17 cellular contexts compared by ENCODE assay signal in genomic region chr6:148288566-148288965, GRCh38. TPM values are rescaled to one million over a fixed set of nuclear protein-coding genes. Genes with fewer than 3 reads are reported as not detected.
DNase-seq lines count a peak whose midpoint lies in the region; TF ChIP-seq lines count a peak whose summit lies in the region.
"Had no signal": no experiment of that assay in that cellular context is flagged by ENCODE, and none has a peak within 500 bp of the region (broad histone marks: within the 10 kb centered on the region; RNA-seq: fewer than 3 reads in every experiment).

No MANE protein-coding gene starts in this region.

- no peak for TF ChIP-seq POLR2A in uterus (IDR thresholded peaks at IDR 0.05)

- no peaks in the 10 kb centered on the region for H3K79me2 ChIP-seq in neural cell (replicated peaks; ENCODE audit: insufficient read depth, low read length)

- TF ChIP-seq CTCF in AG10803 (conservative IDR thresholded peaks at IDR 0.05; ENCODE audit: low read length) (no peak), left ventricle myocardium inferior (IDR thresholded peaks at IDR 0.05; ENCODE audit: borderline replicate concordance) (no peak), neural cell (IDR thresholded peaks at IDR 0.05; ENCODE audit: poor library complexity, severe bottlenecking) (no peak), uterus (IDR thresholded peaks at IDR 0.05) (no peak)

- no peaks in the 10 kb centered on the region for H3K36me3 ChIP-seq in left ventricle myocardium inferior
- H3K36me3 ChIP-seq in neural cell (ENCODE audit: insufficient read depth, low read length), result no peaks in the 10 kb centered on the region
- H3K36me3 ChIP-seq in uterus, result no peaks in the 10 kb centered on the region

- intact Hi-C loops in left ventricle myocardium inferior (cut with micrococcal nuclease), result no loop called here
- intact Hi-C loops in uterus (cut with DNase I; ENCODE audit: low total_unique reads), result no loop called here

- H3K27me3 ChIP-seq in left ventricle myocardium inferior (ENCODE audit: low read depth), result no peaks in the 10 kb centered on the region
- no peaks in the 10 kb centered on the region for H3K27me3 ChIP-seq in neural cell (ENCODE audit: insufficient read depth, low read depth, low read length)
- no peaks in the 10 kb centered on the region for H3K27me3 ChIP-seq in uterus

- H3K9ac ChIP-seq in neural cell (ENCODE audit: low read length), result peak overlapping the region; percentile 30

- no peak for TF ChIP-seq EP300 in neural cell (conservative IDR thresholded peaks at IDR 0.05; ENCODE audit: poor library complexity, severe bottlenecking)

- no peak overlapping the region for H2AFZ ChIP-seq in neural cell (ENCODE audit: low read depth, low read length)

- H3K4me3 ChIP-seq in AG10803 (ENCODE audit: low read length), result no peak overlapping the region
- peak overlapping the region; percentile 39 for H3K4me3 ChIP-seq in left ventricle myocardium inferior
- H3K4me3 ChIP-seq in neural cell (ENCODE audit: low read length), result peak overlapping the region; percentile 23
- no peak overlapping the region for H3K4me3 ChIP-seq in uterus
- H3K4me3 ChIP-seq: A549 had no signal

- no peak overlapping the region for H3K4me2 ChIP-seq in neural cell (ENCODE audit: low read length)
- H3K4me2 ChIP-seq: A549 had no signal

- H3K9me3 ChIP-seq in left ventricle myocardium inferior (replicated peaks), result no peaks in the 10 kb centered on the region
- H3K9me3 ChIP-seq in neural cell (ENCODE audit: low read length), result no peaks in the 10 kb centered on the region
- H3K9me3 ChIP-seq in uterus, result no peaks in the 10 kb centered on the region
- H3K9me3 ChIP-seq: A549 had no signal

- H4K20me1 ChIP-seq in neural cell (ENCODE audit: insufficient read depth), result no peaks in the 10 kb centered on the region

- no peak for TF ChIP-seq RAD21 in neural cell (conservative IDR thresholded peaks at IDR 0.05)

- H3K27ac ChIP-seq in left ventricle myocardium inferior (replicated peaks) (peak overlapping the region; percentile 64), neural cell (ENCODE audit: low read length) (peak overlapping the region; percentile 80), uterus (no peak overlapping the region)
- H3K27ac ChIP-seq: A549, RWPE1 had no signal

- H3K9me2 ChIP-seq in neural cell (ENCODE audit: insufficient read depth, low read length), result no peaks in the 10 kb centered on the region

- peaks cover 43% of the 10 kb centered on the region for H3K4me1 ChIP-seq in left ventricle myocardium inferior
- peaks cover 0 to 5% of the 10 kb centered on the region in 2 donors for H3K4me1 ChIP-seq in uterus
- H3K4me1 ChIP-seq: A549 had no signal

- peak; percentile 24 for DNase-seq in AG10803 (ENCODE audit: low read depth)
- peak; percentile 37 for DNase-seq in NCI-H2227 treated with DMSO at 0.1 percent for 48 hours (lab: John Stamatoyannopoulos, UW)
- DNase-seq in left ventricle myocardium inferior, result no peak
- no peak for DNase-seq in NCI-H345 (lab: John Stamatoyannopoulos, UW)
- no peak for DNase-seq in superior temporal gyrus (ENCODE audit: extremely low spot score)
- DNase-seq in uterus, result no peak
- DNase-seq: COR-L47, DMS153, EL, H9, NCI-H1436, NCI-H2029 treated with DMSO at 0.1 percent for 48 hours, NCI-H226, NCI-H69 had no signal

- no peaks in the 10 kb centered on the region for H3F3A ChIP-seq in neural cell (ENCODE audit: insufficient read depth, low read length, poor library complexity, severe bottlenecking)

TF ChIP-seq in neural cell, 6 proteins besides CTCF, POLR2A, EP300 and RAD21:
- no peak for TF ChIP-seq POLR2AphosphoS5 (IDR thresholded peaks at IDR 0.05)

RNA-seq across cellular contexts. Expression of gene SASH1, which starts 54.1 kb away (rescaled TPM):
- 22.5 TPM for total RNA-seq in left ventricle myocardium inferior
- 7.0 and 15.1 TPM in 2 replicates for polyA plus RNA-seq in neural cell
- 30.9 and 39.8 TPM in 2 replicates for polyA minus RNA-seq in neural cell
- 10 to 100 TPM; 31.2 to 79.9 (median 54.3) TPM for total RNA-seq in uterus

Comparison
In these comparisons a context has a peak if more than half of its experiments do, and no peak if none do; other contexts are left out.
1. DNase-seq: peak in AG10803 (single experiment) and NCI-H2227 treated with DMSO at 0.1 percent for 48 hours (single experiment); none in left ventricle myocardium inferior (single experiment), NCI-H345 (single experiment), superior temporal gyrus (single experiment) and uterus (0 of 2).
2. H3K4me3 ChIP-seq: peak in left ventricle myocardium inferior (single experiment) and neural cell (single experiment); none in AG10803 (single experiment) and uterus (0 of 2).
3. H3K27ac ChIP-seq: peak in left ventricle myocardium inferior (single experiment) and neural cell (single experiment); none in uterus (0 of 2).